In genomic region chr12:49621651-49622500, GRCh38 we compare ENCODE assay signal across 1 cellular context.
TF ChIP-seq lines count a peak whose summit lies in the region.

No MANE protein-coding gene starts in this region.

TF ChIP-seq in IMR-90, 13 proteins besides CTCF, POLR2A, EP300 and RAD21:
- TF ChIP-seq CEBPB (IDR thresholded peaks at IDR 0.05; ENCODE audit: low read depth, low read length) = no peak
- TF ChIP-seq NFE2L2 (IDR thresholded peaks at IDR 0.05; ENCODE audit: low read depth, low read length) = no peak
